16 cellular contexts compared by ENCODE assay signal in genomic region chr14:70048313-70048654, GRCh38.
DNase-seq lines count a peak whose midpoint lies in the region; ATAC-seq and TF ChIP-seq lines count a peak whose summit lies in the region.
"Had no signal": no experiment of that assay in that cellular context is flagged by ENCODE, and none has a peak within 500 bp of the region (broad histone marks: within the 10 kb centered on the region; RNA-seq: fewer than 3 reads in every experiment).

No MANE protein-coding gene starts in this region.

- no peak for DNase-seq in PC-3
- peak; percentile 1 for DNase-seq in renal cortical epithelial cell (ENCODE audit: low read depth)
- DNase-seq in activated CD8-positive, alpha-beta memory T cell treated with anti-CD3 and anti-CD28 coated beads, Interleukin-2, amount 50 U/mL, for 48 hours, result no peak
- DNase-seq in heart right ventricle, result no peak
- DNase-seq in NCI-H524 treated with DMSO at 0.1 percent for 48 hours (lab: John Stamatoyannopoulos, UW), result no peak
- DNase-seq: CD4-positive, alpha-beta T cell; CD8-positive, alpha-beta memory T cell; COR-L47; DMS153; DND-41; GOT3; HFFc6 had no signal

- H3K4me1 ChIP-seq in PC-3 (ENCODE audit: insufficient read depth, low read length) (peaks cover 27% of the 10 kb centered on the region; the same call in 1 of the 2 replicates), heart right ventricle (peaks cover 0 to 6% (median 0%) of the 10 kb centered on the region in 9 donors)
- H3K4me1 ChIP-seq: BLaER1, HAP-1 had no signal

- no peaks in the 10 kb centered on the region for H3K27me3 ChIP-seq in PC-3 (ENCODE audit: low read length)
- peaks cover 0 to 34% (median 15%) of the 10 kb centered on the region in 7 donors for H3K27me3 ChIP-seq in heart right ventricle
- H3K27me3 ChIP-seq: BLaER1 had no signal

- H3K36me3 ChIP-seq in PC-3 (ENCODE audit: low read depth, low read length) (no peaks in the 10 kb centered on the region), heart right ventricle (no peaks in the 10 kb centered on the region)
- H3K36me3 ChIP-seq: BLaER1, HAP-1 had no signal

- H3F3A ChIP-seq in PC-3 (ENCODE audit: low read length, unreplicated experiment), result no peaks in the 10 kb centered on the region

- peak overlapping the region; percentile 71 for H3K27ac ChIP-seq in 22Rv1
- H3K27ac ChIP-seq in C4-2B, result peak overlapping the region; percentile 33; the same call in 1 of the 2 replicates
- H3K27ac ChIP-seq in PC-3 (ENCODE audit: low read length), result no peak overlapping the region
- no peak overlapping the region for H3K27ac ChIP-seq in heart right ventricle
- H3K27ac ChIP-seq: BLaER1 had no signal

- H3K9ac ChIP-seq in PC-3 (ENCODE audit: low read length), result no peak overlapping the region
- H3K9ac ChIP-seq: BLaER1 had no signal

- H3K4me3 ChIP-seq in PC-3 (ENCODE audit: low read length) (no peak overlapping the region), heart right ventricle (no peak overlapping the region)
- H3K4me3 ChIP-seq: BLaER1, HAP-1 had no signal

- no peaks in the 10 kb centered on the region for H3K79me2 ChIP-seq in PC-3 (ENCODE audit: low read length)

- H3K9me3 ChIP-seq in PC-3 (ENCODE audit: low read length) (no peaks in the 10 kb centered on the region), heart right ventricle (no peaks in the 10 kb centered on the region)
- H3K9me3 ChIP-seq: BLaER1, HAP-1 had no signal

- intact Hi-C loops in PC-3 (cut with micrococcal nuclease), result loop anchor here (5.0 to 10.0 kb wide), 3 partner anchors 354 to 667 kb away; no protein-coding TSS in a partner anchor
- intact Hi-C loops in heart right ventricle (cut with DNase I), result loop anchor here in 3 of 10 donors (5.0 kb wide), 2 partner anchors 269 to 669 kb away; no protein-coding TSS in a partner anchor

- ATAC-seq in PC-3, result no peak
- ATAC-seq in heart right ventricle, result no peak

- CTCF ChIA-PET in PC-3 (lab: Charles Lee), result interaction anchor here (0.5 to 1.9 kb wide), 7 partner anchors 20 to 676 kb away, joined by 3 to 16 read pairs (median 4); no protein-coding TSS in a partner anchor

- TF ChIP-seq CTCF in 22Rv1 (IDR thresholded peaks at IDR 0.05) (no peak), C4-2B (conservative IDR thresholded peaks at IDR 0.05) (no peak), PC-3 (conservative IDR thresholded peaks at IDR 0.05; ENCODE audit: low read depth, low read length) (no peak), heart right ventricle (IDR thresholded peaks at IDR 0.05) (no peak)

- no peaks in the 10 kb centered on the region for H4K20me1 ChIP-seq in PC-3 (ENCODE audit: low read length)
- H4K20me1 ChIP-seq: BLaER1 had no signal

- peak overlapping the region; percentile 21; the same call in 1 of the 2 replicates for H3K4me2 ChIP-seq in PC-3 (ENCODE audit: low read length)
- H3K4me2 ChIP-seq: BLaER1 had no signal

- POLR2A ChIA-PET in PC-3 (lab: Charles Lee; ENCODE audit: unreplicated experiment), result no interaction called here

- H3K9me2 ChIP-seq in PC-3 (replicated peaks; ENCODE audit: low read length), result no peaks in the 10 kb centered on the region

- no peak overlapping the region for H2AFZ ChIP-seq in PC-3 (ENCODE audit: low read length)

- WGBS in heart right ventricle, 2 donors, result 74% methylated on average over 1 of the region's 1 CpG

- no TSS peak for BruUV-seq in PC-3 (replicated peaks; lab: Mats Ljungman, UMichigan)

Comparison
In these comparisons a context has a peak if more than half of its experiments do, and no peak if none do; other contexts are left out.
1. H3K27ac ChIP-seq: peak in 22Rv1 (single experiment) and C4-2B (single experiment); none in PC-3 (single experiment) and heart right ventricle (0 of 10).